ENCODE assay signal across 8 cellular contexts in the genomic region with DNA sequence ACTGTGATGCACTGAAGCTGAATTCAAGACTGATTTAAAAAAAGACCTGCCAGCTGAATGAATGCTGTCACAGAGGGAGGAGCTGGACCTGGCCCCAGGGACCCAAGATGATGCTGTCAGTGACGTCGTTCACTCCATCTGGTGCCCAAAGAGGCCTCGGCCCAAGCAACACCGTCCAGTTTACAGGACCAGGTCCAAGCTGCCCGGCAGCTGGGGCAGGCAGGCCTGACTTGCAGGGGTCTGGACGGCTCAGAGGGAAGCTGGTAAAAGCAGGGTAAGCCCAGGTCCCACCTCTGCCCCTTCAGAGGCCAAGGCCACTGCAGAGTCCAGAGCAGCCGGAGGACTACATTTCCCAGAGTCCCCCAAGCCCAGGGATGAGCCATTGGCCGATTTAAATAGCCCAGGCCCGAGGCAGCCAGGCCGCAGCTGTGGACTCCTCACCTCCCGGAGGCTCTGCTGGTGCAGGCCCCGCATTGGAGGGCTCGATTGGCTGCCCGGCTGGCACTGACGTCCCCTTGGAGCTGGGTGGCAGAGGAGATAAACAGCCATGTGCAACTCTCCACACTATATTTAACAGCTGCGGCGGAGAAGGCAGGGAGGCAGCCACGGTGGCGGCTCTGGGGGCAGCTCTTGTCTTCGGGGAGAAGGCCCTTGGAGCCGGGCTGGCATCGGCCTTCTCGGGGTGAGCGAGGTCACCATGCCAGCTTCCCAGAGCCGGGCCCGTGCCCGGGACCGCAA. TPM values are rescaled to one million over a fixed set of nuclear protein-coding genes. Genes with fewer than 3 reads are reported as not detected.
DNase-seq lines count a peak whose midpoint lies in the region; ATAC-seq and TF ChIP-seq lines count a peak whose summit lies in the region.

A gene (plus strand): TSS at position 423 of the 738 bp plus-strand sequence. CDS start 275 bp downstream, at position 698.

- TF ChIP-seq POLR2A in esophagus muscularis mucosa (IDR thresholded peaks at IDR 0.05; ENCODE audit: low read depth) = no peak

- peaks cover 6% of the 10 kb centered on the region; the same call in 1 of the 2 replicates for H3K4me1 ChIP-seq in OCI-LY3 (ENCODE audit: low read length)
- peaks cover 24 to 40% (median 25%) of the 10 kb centered on the region in 4 donors for H3K4me1 ChIP-seq in esophagus muscularis mucosa
- H3K4me1 ChIP-seq in muscle layer of duodenum (ENCODE audit: control insufficient read depth in 1 of 2, insufficient read depth in 2 of 2, low read length in 2 of 2) = peaks cover 0 to 24% of the 10 kb centered on the region in 2 donors

- POLR2A ChIA-PET in GM10248 (lab: Yijun Ruan, JAX) = interaction anchor here (0.6 kb wide), 1 partner anchor 76 kb away, joined by 6 read pairs; no protein-coding TSS in a partner anchor

- H2AFZ ChIP-seq in OCI-LY3 (ENCODE audit: low read depth, low read length) = peak within 1 kb of the TSS; percentile 67; the same call in 1 of the 2 replicates

- H4K20me1 ChIP-seq in OCI-LY3 (ENCODE audit: insufficient read depth, low read length) = no peaks in the 10 kb centered on the region

- H3K9ac ChIP-seq in OCI-LY3 (ENCODE audit: low read length) = peak within 1 kb of the TSS; percentile 51

- CTCF ChIA-PET in GM10248 (lab: Yijun Ruan, JAX) = interaction anchor here (0.9 to 2.6 kb wide), 5 partner anchors 9 to 109 kb away, joined by 3 to 10 read pairs (median 4); a partner anchor contains a TSS

- H3K9me3 ChIP-seq in OCI-LY3 (ENCODE audit: insufficient read depth, low read length) (no peaks in the 10 kb centered on the region), esophagus muscularis mucosa (no peaks in the 10 kb centered on the region), muscle layer of duodenum (ENCODE audit: control insufficient read depth in 1 of 2, low read length in 2 of 2) (no peaks in the 10 kb centered on the region)

- peak within 1 kb of the TSS; percentile 52 for H3K4me2 ChIP-seq in OCI-LY3 (ENCODE audit: low read length)

- H3K4me3 ChIP-seq in OCI-LY3 (ENCODE audit: low read length) (peak within 1 kb of the TSS; percentile 72), esophagus muscularis mucosa (peak within 1 kb of the TSS; percentile 51 to 66 (median 62)), muscle layer of duodenum (ENCODE audit: low read depth in 1 of 2, low read length in 2 of 2) (peak within 1 kb of the TSS; percentile 55 to 70)

- DNase-seq in GM10248 (ENCODE audit: extremely low spot score) (peak; percentile 62), esophagus muscularis mucosa (ENCODE audit: extremely low spot score) (no peak), NCI-H2196 treated with DMSO at 0.1 percent for 48 hours (lab: John Stamatoyannopoulos, UW; ENCODE audit: unreplicated experiment) (no peak)

- no peaks in the 10 kb centered on the region for H3K79me2 ChIP-seq in OCI-LY3 (ENCODE audit: low read length)

- H3K27ac ChIP-seq in OCI-LY3 (ENCODE audit: low read length) (no peak within 1 kb of the TSS), esophagus muscularis mucosa (replicated peaks in 1 of 4) (peak within 1 kb of the TSS; percentile 69 to 75 (median 73)), muscle layer of duodenum (ENCODE audit: low read length) (no peak within 1 kb of the TSS)

- intact Hi-C loops in esophagus muscularis mucosa (cut with DNase I) = no loop called here

- no peak for ATAC-seq in GM21717 (IDR thresholded peaks at IDR 0.05; ENCODE audit: unreplicated experiment)
- ATAC-seq in HG02840 (IDR thresholded peaks at IDR 0.05; ENCODE audit: low FRiP score, unreplicated experiment) = no peak
- ATAC-seq in GM18520 (IDR thresholded peaks at IDR 0.05; ENCODE audit: unreplicated experiment) = no peak

- no peaks in the 10 kb centered on the region for H3K36me3 ChIP-seq in OCI-LY3 (replicated peaks; ENCODE audit: low read depth, low read length)
- H3K36me3 ChIP-seq in esophagus muscularis mucosa = no peaks in the 10 kb centered on the region
- no peaks in the 10 kb centered on the region for H3K36me3 ChIP-seq in muscle layer of duodenum (ENCODE audit: control insufficient read depth in 1 of 2, insufficient read depth in 2 of 2, low read length in 2 of 2)

- H3K27me3 ChIP-seq in OCI-LY3 (ENCODE audit: low read depth, low read length) (no peaks in the 10 kb centered on the region), esophagus muscularis mucosa (no peaks in the 10 kb centered on the region), muscle layer of duodenum (ENCODE audit: low read depth, low read length) (no peaks in the 10 kb centered on the region)

- WGBS in esophagus muscularis mucosa = 63% methylated on average over 10 of the region's 28 CpGs

- no peak for TF ChIP-seq EP300 in esophagus muscularis mucosa (IDR thresholded peaks at IDR 0.05)

- TF ChIP-seq CTCF in GM10248 (IDR thresholded peaks at IDR 0.05; ENCODE audit: control extremely low read depth, extremely low read depth, low read depth, missing control alignments) (no peak), OCI-LY3 (IDR thresholded peaks at IDR 0.05; ENCODE audit: low read depth, low read length) (no peak), esophagus muscularis mucosa (IDR thresholded peaks at IDR 0.05) (no peak)

RNA-seq across cellular contexts. Expression of the gene that starts here (rescaled TPM):
- 10 to 100 TPM; 11.4 to 22.5 (median 14.4) TPM for total RNA-seq in esophagus muscularis mucosa

Comparison
In these comparisons a context has a peak if more than half of its experiments do, and no peak if none do; other contexts are left out.
1. H3K27ac ChIP-seq: peak in esophagus muscularis mucosa (4 of 4); none in OCI-LY3 (single experiment) and muscle layer of duodenum (single experiment).
2. Peak in every context shown above with its lines, with median percentiles within 50 percentile points of each other: H3K4me3 ChIP-seq.